Comparison of ENCODE assay signal across 8 cellular contexts in the genomic region with DNA sequence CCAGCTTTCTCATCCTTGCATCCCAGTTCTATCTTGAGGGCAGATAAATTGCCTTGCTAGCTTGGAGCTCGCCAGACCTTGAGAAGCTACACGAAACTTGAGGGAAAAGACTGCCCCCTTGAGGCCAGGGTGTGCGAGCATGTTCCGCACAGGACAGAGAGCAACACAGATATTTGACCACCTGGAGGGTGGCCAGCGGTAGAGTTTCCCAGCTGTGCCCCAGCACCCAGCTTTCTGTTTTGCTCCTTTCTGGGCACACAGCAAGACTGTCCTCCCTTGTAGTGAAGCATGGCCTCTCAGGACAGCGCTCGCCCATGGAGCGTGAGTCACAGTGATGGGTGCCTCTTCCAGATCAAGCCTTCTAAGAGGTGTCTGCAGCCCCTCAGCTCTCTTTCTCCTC. TPM values are rescaled to one million over a fixed set of nuclear protein-coding genes. Genes with fewer than 3 reads are reported as not detected.
DNase-seq lines count a peak whose midpoint lies in the region; ATAC-seq and TF ChIP-seq lines count a peak whose summit lies in the region.

No MANE protein-coding gene starts in this region.

- H3K4me1 Mint-ChIP-seq in chondrocyte (ENCODE audit: low read depth) = no peaks in the 10 kb centered on the region
- H3K4me1 Mint-ChIP-seq in mesothelial cell of epicardium = no peaks in the 10 kb centered on the region

- POLR2A ChIA-PET in AG04449 (lab: Yijun Ruan, JAX) = no interaction called here

- no peak overlapping the region for H3K27ac Mint-ChIP-seq in chondrocyte (ENCODE audit: unreplicated experiment)
- H3K27ac Mint-ChIP-seq in mesothelial cell of epicardium = no peak overlapping the region

- H3K4me3 Mint-ChIP-seq in chondrocyte (ENCODE audit: unreplicated experiment) (no peak overlapping the region), mesothelial cell of epicardium (no peak overlapping the region)

- H3K9me3 Mint-ChIP-seq in chondrocyte (ENCODE audit: low read depth) (no peaks in the 10 kb centered on the region), mesothelial cell of epicardium (no peaks in the 10 kb centered on the region)

- peak; percentile 68 for ATAC-seq in HG03039 (IDR thresholded peaks at IDR 0.05; ENCODE audit: unreplicated experiment)
- ATAC-seq in HG03571 (IDR thresholded peaks at IDR 0.05; ENCODE audit: unreplicated experiment) = no peak
- ATAC-seq in HG03097 (IDR thresholded peaks at IDR 0.05; ENCODE audit: low FRiP score, unreplicated experiment) = no peak

- no peaks in the 10 kb centered on the region for H3K36me3 Mint-ChIP-seq in chondrocyte (ENCODE audit: low read depth)
- no peaks in the 10 kb centered on the region for H3K36me3 Mint-ChIP-seq in mesothelial cell of epicardium

- CTCF ChIA-PET in AG04449 (lab: Yijun Ruan, JAX) = interaction anchor here (1.1 kb wide), 1 partner anchor 9 kb away, joined by 3 read pairs; no protein-coding TSS in a partner anchor

- peaks cover 18% of the 10 kb centered on the region for H3K27me3 Mint-ChIP-seq in chondrocyte (ENCODE audit: low read depth)
- peaks cover 58% of the 10 kb centered on the region for H3K27me3 Mint-ChIP-seq in mesothelial cell of epicardium (ENCODE audit: low read depth)

- DNase-seq in AG04449 (ENCODE audit: low read depth, low spot score) = no peak
- peak; percentile 77 for DNase-seq in NCI-H82 (lab: John Stamatoyannopoulos, UW)
- DNase-seq in chondrocyte (ENCODE audit: low spot score) = no peak
- DNase-seq in mesothelial cell of epicardium (ENCODE audit: low spot score in 2 of 2, unreplicated experiment in 2 of 2) = peak; percentile 48 to 70

- H3K4me3 ChIP-seq in AG04449 (ENCODE audit: low read depth, low read length) = no peak overlapping the region

- peak; percentile 18 for TF ChIP-seq CTCF in AG04449 (IDR thresholded peaks at IDR 0.05; ENCODE audit: insufficient read depth, low read length, missing control alignments)
- peak; percentile 82 for TF ChIP-seq CTCF in GM12873 (IDR thresholded peaks at IDR 0.05; ENCODE audit: insufficient read depth, low read depth, low read length, missing control alignments)
- TF ChIP-seq CTCF in chondrocyte (IDR thresholded peaks at IDR 0.05) = peak; percentile 73
- TF ChIP-seq CTCF in mesothelial cell of epicardium (IDR thresholded peaks at IDR 0.05; ENCODE audit: unreplicated experiment) = peak; percentile 85

RNA-seq across cellular contexts. Expression of gene SPATA19, which starts 23.5 kb away (rescaled TPM):
- total RNA-seq in chondrocyte (not detected in 3 replicates), mesothelial cell of epicardium (not detected in 3 replicates)

Comparison
In these comparisons a context has a peak if more than half of its experiments do, and no peak if none do; other contexts are left out.
1. DNase-seq: peak in NCI-H82 (single experiment) and mesothelial cell of epicardium (2 of 2); none in AG04449 (single experiment) and chondrocyte (single experiment).
2. CTCF ChIP-seq: peak in every context shown above with its lines; median percentile 85 in mesothelial cell of epicardium; 82 in GM12873; 73 in chondrocyte; 18 in AG04449.